Comparison of ENCODE assay signal across 8 cellular contexts in genomic region chr1:241531195-241532172, GRCh38. TPM values are rescaled to one million over a fixed set of nuclear protein-coding genes. Genes with fewer than 3 reads are reported as not detected.
DNase-seq lines count a peak whose midpoint lies in the region; ATAC-seq lines count a peak whose summit lies in the region.

No MANE protein-coding gene starts in this region.

- peak; percentile 68 for ATAC-seq in GM21390 (IDR thresholded peaks at IDR 0.05; ENCODE audit: unreplicated experiment)
- peak; percentile 58 for ATAC-seq in HG03575 (IDR thresholded peaks at IDR 0.05; ENCODE audit: extremely low read depth, insufficient number of reproducible peaks, low FRiP score, unreplicated experiment)
- peak; percentile 91 for ATAC-seq in Right ventricle myocardium superior (ENCODE audit: poor library complexity)

- peak; percentile 73 for DNase-seq in EH (ENCODE audit: low read depth)
- peak; percentile 78 for DNase-seq in NCI-H510A treated with DMSO at 0.1 percent for 48 hours (lab: John Stamatoyannopoulos, UW)
- DNase-seq in Right ventricle myocardium superior, result no peak
- DNase-seq in renal cortical epithelial cell (ENCODE audit: low read depth), result peak; percentile 90
- no peak for DNase-seq in stimulated activated CD4-positive, alpha-beta T cell treated with anti-CD3 and anti-CD28 coated beads, Interleukin-4, amount 100 ng/mL, for 24 hours

- no peaks in the 10 kb centered on the region for H3K27me3 Mint-ChIP-seq in activated naive CD8-positive, alpha-beta T cell

- peaks cover 14% of the 10 kb centered on the region for H3K4me1 Mint-ChIP-seq in activated naive CD8-positive, alpha-beta T cell (ENCODE audit: low read depth)

- peak overlapping the region; percentile 95 for H3K4me3 Mint-ChIP-seq in activated naive CD8-positive, alpha-beta T cell

- intact Hi-C loops in Right ventricle myocardium superior (cut with DNase I), result no loop called here

- H3K9me3 Mint-ChIP-seq in activated naive CD8-positive, alpha-beta T cell (ENCODE audit: low read depth), result no peaks in the 10 kb centered on the region

- no peaks in the 10 kb centered on the region for H3K36me3 Mint-ChIP-seq in activated naive CD8-positive, alpha-beta T cell

- H3K27ac Mint-ChIP-seq in activated naive CD8-positive, alpha-beta T cell, result peak overlapping the region; percentile 94

RNA-seq across cellular contexts. Expression of gene KMO, which starts 0.7 kb away (rescaled TPM):
- total RNA-seq in Right ventricle myocardium superior, result 0.56 TPM
- total RNA-seq in renal cortical epithelial cell, result 2.8 and 11.3 TPM in 2 replicates

RNA-seq across cellular contexts. Expression of gene FH, which starts 11.9 kb away (rescaled TPM):
- total RNA-seq in Right ventricle myocardium superior (234 TPM), renal cortical epithelial cell (85.8 TPM in 2 replicates)

Comparison
In these comparisons a context has a peak if more than half of its experiments do, and no peak if none do; other contexts are left out.
1. DNase-seq: peak in EH (single experiment), NCI-H510A treated with DMSO at 0.1 percent for 48 hours (single experiment) and renal cortical epithelial cell (single experiment); none in Right ventricle myocardium superior (single experiment) and stimulated activated CD4-positive, alpha-beta T cell treated with anti-CD3 and anti-CD28 coated beads, Interleukin-4, amount 100 ng/mL, for 24 hours (single experiment).
2. Peak in every context shown above with its lines, with median percentiles within 50 percentile points of each other: ATAC-seq.